ENCODE assay signal across 8 cellular contexts in the genomic region with DNA sequence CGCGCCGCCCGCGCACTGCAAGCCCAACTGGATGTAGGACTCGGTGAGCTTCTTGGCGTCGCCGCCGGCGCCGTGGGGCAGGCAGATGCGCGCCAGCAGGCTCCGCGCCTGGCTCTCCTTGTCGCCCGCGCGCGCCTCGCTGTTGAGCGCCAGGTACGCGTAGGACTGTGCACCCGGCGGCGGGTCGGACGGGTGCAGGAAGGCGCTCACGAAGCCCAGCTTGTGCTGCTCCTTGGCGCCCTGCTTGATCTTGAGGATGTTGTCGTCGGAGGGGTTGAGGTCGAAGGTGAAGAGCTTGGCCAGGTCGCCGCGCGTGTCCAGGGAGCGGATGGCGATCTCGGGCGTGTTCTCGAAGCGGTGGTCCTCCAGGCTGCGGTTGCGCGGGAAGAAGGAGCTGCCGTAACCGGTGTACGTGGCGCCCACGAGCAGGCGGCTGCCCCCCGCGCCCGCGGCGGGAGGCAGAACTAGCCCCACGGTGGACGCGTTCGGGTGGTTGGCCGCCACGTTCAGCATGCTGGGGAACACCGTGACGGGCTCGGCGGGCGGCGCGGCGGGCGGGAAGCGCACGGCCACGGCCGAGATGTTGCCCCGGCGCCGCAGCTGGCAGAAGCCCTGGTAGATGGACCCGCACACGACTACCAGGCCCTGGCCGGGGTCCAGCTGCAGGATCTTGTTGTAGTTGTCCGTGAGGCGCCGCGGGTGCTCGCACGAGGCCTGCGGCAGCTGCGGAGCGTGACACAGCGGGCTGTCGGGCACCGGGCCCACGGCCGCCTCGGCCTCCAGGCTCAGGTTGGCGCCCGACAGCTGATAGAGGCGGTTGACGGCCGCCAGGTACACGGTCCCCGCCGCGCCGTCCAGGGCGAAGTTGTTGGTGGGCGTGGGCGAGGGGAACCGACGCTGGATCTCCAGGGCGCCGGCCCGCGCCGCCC. TPM values are rescaled to one million over a fixed set of nuclear protein-coding genes. Genes with fewer than 3 reads are reported as not detected.
DNase-seq lines count a peak whose midpoint lies in the region; ATAC-seq, FAIRE-seq and TF ChIP-seq lines count a peak whose summit lies in the region.

No MANE protein-coding gene starts in this region.

- no peaks in the 10 kb centered on the region for H4K20me1 ChIP-seq in GM12878 (ENCODE audit: control insufficient read depth, insufficient read depth)

- peaks cover 8% of the 10 kb centered on the region for H3K27me3 ChIP-seq in BE2C
- peaks cover 8 to 12% of the 10 kb centered on the region in 2 experiments; a peak in 3 of 4 replicates for H3K27me3 ChIP-seq in GM12878 (replicated peaks in 1 of 2; ENCODE audit: control insufficient read depth in 2 of 2, insufficient read depth in 2 of 2, low read length in 1 of 2)
- peaks cover 23% of the 10 kb centered on the region for H3K27me3 ChIP-seq in iPS-15b (ENCODE audit: control insufficient read depth, insufficient read depth, low read length)
- peaks cover 3 to 6% of the 10 kb centered on the region in 2 donors for H3K27me3 ChIP-seq in small intestine (ENCODE audit: control insufficient read depth in 2 of 2, insufficient read depth in 2 of 2, low read length in 2 of 2)

- in situ Hi-C loops in GM12878 (cut with MboI) = no loop called here

- peaks cover 4% of the 10 kb centered on the region; the same call in 1 of the 2 replicates for H3K4me1 ChIP-seq in BE2C
- no peaks in the 10 kb centered on the region for H3K4me1 ChIP-seq in GM12878 (ENCODE audit: control insufficient read depth, insufficient read depth, low read length)
- peaks cover 17% of the 10 kb centered on the region for H3K4me1 ChIP-seq in iPS-15b (ENCODE audit: control insufficient read depth, insufficient read depth, low read length)
- no peaks in the 10 kb centered on the region for H3K4me1 ChIP-seq in small intestine (ENCODE audit: control insufficient read depth in 2 of 2, insufficient read depth in 1 of 2, low read depth in 1 of 2, low read length in 1 of 2)

- no peak for TF ChIP-seq RAD21 in GM12878 (IDR thresholded peaks at IDR 0.05; ENCODE audit: insufficient read depth, low read depth, low read length)

- ATAC-seq in SK-N-SH treated with all-trans-retinoic acid at 6 μM for 48 hours (peak; percentile 27), GM12878 (peak; percentile 49), HG02610 (IDR thresholded peaks at IDR 0.05; ENCODE audit: unreplicated experiment) (no peak), GM21737 (IDR thresholded peaks at IDR 0.05; ENCODE audit: unreplicated experiment) (no peak)

- TF ChIP-seq CTCF in BE2C (IDR thresholded peaks at IDR 0.05; ENCODE audit: low read depth, low read length) (no peak), GM12878 (IDR thresholded peaks at IDR 0.05 in 2 of 3, conservative IDR thresholded peaks at IDR 0.05 in 1 of 3; ENCODE audit: control insufficient read depth in 2 of 3, extremely low read depth in 1 of 3, insufficient read depth in 1 of 3, low read depth in 3 of 3, low read length in 3 of 3) (no peak)

- no peak for TF ChIP-seq POLR2A in GM12878 (IDR thresholded peaks at IDR 0.05; ENCODE audit: low read depth, low read length)

- H3K36me3 ChIP-seq in BE2C (no peaks in the 10 kb centered on the region), GM12878 (ENCODE audit: control insufficient read depth in 2 of 2, insufficient read depth in 2 of 2, low read length in 1 of 2) (no peaks in the 10 kb centered on the region), iPS-15b (ENCODE audit: control insufficient read depth, insufficient read depth, low read length) (no peaks in the 10 kb centered on the region), small intestine (ENCODE audit: control insufficient read depth in 2 of 2, insufficient read depth in 2 of 2, low read length in 2 of 2) (no peaks in the 10 kb centered on the region)

- H2AFZ ChIP-seq in GM12878 (ENCODE audit: control insufficient read depth, low read depth, low read length) = no peak overlapping the region

- no TSS peak for BruUV-seq in GM12878 (replicated peaks; lab: Mats Ljungman, UMichigan)

- RAD21 ChIA-PET in GM12878 (lab: Charles Lee; ENCODE audit: unreplicated experiment) = no interaction called here

- no peak for TF ChIP-seq EP300 in GM12878 (IDR thresholded peaks at IDR 0.05; ENCODE audit: borderline replicate concordance in 1 of 2, control insufficient read depth in 1 of 2, low read depth in 2 of 2, low read length in 2 of 2)

- POLR2A ChIA-PET in GM12878 (lab: Charles Lee) = no interaction called here

- no peaks in the 10 kb centered on the region for H3K79me2 ChIP-seq in GM12878 (ENCODE audit: control insufficient read depth, insufficient read depth, low read length)

- H3K9me3 ChIP-seq in BE2C (no peaks in the 10 kb centered on the region), GM12878 (replicated peaks; ENCODE audit: control insufficient read depth, insufficient read depth, low read length) (no peaks in the 10 kb centered on the region), iPS-15b (ENCODE audit: control insufficient read depth, insufficient read depth, low read length) (no peaks in the 10 kb centered on the region), small intestine (ENCODE audit: control insufficient read depth, low read depth) (no peaks in the 10 kb centered on the region)

- H3K4me3 ChIP-seq in BE2C (ENCODE audit: low read depth, low read length) = peak overlapping the region; percentile 64
- H3K4me3 ChIP-seq in GM12878 = no peak overlapping the region; the same call in 1 of the 2 replicates
- peak overlapping the region; percentile 72 for H3K4me3 ChIP-seq in iPS-15b (ENCODE audit: low read depth, low read length)
- H3K4me3 ChIP-seq in small intestine (ENCODE audit: low read depth in 1 of 2, low read length in 2 of 2) = peak overlapping the region; percentile 40 to 61

- DNase-seq in BE2C (peak; percentile 76), HK-2 (ENCODE audit: unreplicated experiment) (peak; percentile 72), GM12878 (ENCODE audit: low read depth, low spot score) (no peak), small intestine (peak; percentile 16)

- H3K27ac ChIP-seq in GM12878 (ENCODE audit: control insufficient read depth, insufficient read depth) = no peak overlapping the region
- H3K27ac ChIP-seq in small intestine (ENCODE audit: low read depth in 1 of 2, low read length in 1 of 2) = peak overlapping the region; percentile 33 to 74

- intact Hi-C loops in GM12878 (cut with micrococcal nuclease; ENCODE audit: unreplicated experiment) = no loop called here

- H3K4me2 ChIP-seq in GM12878 (ENCODE audit: control insufficient read depth, insufficient read depth) = peak overlapping the region; percentile 54

- H3K9ac ChIP-seq in GM12878 (ENCODE audit: control insufficient read depth, insufficient read depth, low read length) (no peak overlapping the region), iPS-15b (ENCODE audit: low read depth, low read length) (peak overlapping the region; percentile 47)

- FAIRE-seq in GM12878 (lab: Jason Lieb, UNC) = no peak
- FAIRE-seq in small intestine (lab: Jason Lieb, UNC) = no peak

- SMC1A ChIA-PET in GM12878 (lab: Charles Lee; ENCODE audit: uncharacterized antibody, unreplicated experiment) = no interaction called here

- WGBS in GM12878 (ENCODE audit: insufficient coverage, insufficient replicate concordance, low lambda C conversion rate, missing lambda C conversion rate) = 6% methylated on average over 76 of the region's 120 CpGs
- WGBS in small intestine, 3 donors = 1 to 2% (median 1%) methylated on average over 86 to 120 of the region's 120 CpGs

- CTCF ChIA-PET in GM12878 (lab: Yijun Ruan, JAX) = interaction anchor here (0.9 kb wide), 1 partner anchor 116 kb away, joined by 3 read pairs; no protein-coding TSS in a partner anchor

TF ChIP-seq in SK-N-SH treated with all-trans-retinoic acid at 6 μM for 48 hours, 23 proteins besides CTCF, POLR2A, EP300 and RAD21 (continues in another document):
- TF ChIP-seq RARB (CRISPR knock-in tag; IDR thresholded peaks at IDR 0.05) = no peak
- TF ChIP-seq PPARA (CRISPR knock-in tag; IDR thresholded peaks at IDR 0.05; ENCODE audit: borderline replicate concordance) = no peak
- TF ChIP-seq CSDC2 (CRISPR knock-in tag; IDR thresholded peaks at IDR 0.05) = no peak
- TF ChIP-seq GLIS3 (CRISPR knock-in tag; IDR thresholded peaks at IDR 0.05) = no peak
- no peak for TF ChIP-seq ZC3H10 (CRISPR knock-in tag; IDR thresholded peaks at IDR 0.05)

TF ChIP-seq in GM12878, 131 proteins besides CTCF, POLR2A, EP300 and RAD21 (continues in another document):
- no peak for TF ChIP-seq KLF5 (IDR thresholded peaks at IDR 0.05; ENCODE audit: partially characterized antibody)

RNA-seq across cellular contexts. Expression of a gene that starts 0.6 kb away (rescaled TPM):
- 227 TPM for polyA plus RNA-seq in BE2C (2012; ENCODE audit: insufficient read depth, insufficient read length, low read depth)
- 1.1 and 1.7 TPM in 2 replicates for total RNA-seq in GM12878 (2013; cell fraction: nucleolus; rRNA removed)
- total RNA-seq in GM12878 (2014; rRNA removed) (0.16 TPM in 1 of 2 replicates, not detected in the other), GM12878 (2014; rRNA removed; fragmentation: Illumina TruSeq; extraction: Trizol) (not detected in 2 replicates), GM12878 (2021) (0.66 and 2.3 TPM in 2 replicates)
- polyA plus RNA-seq in GM12878 (2011; ENCODE audit: low read depth) = 0.49 TPM
- polyA plus RNA-seq in GM12878 (2011; rRNA removed) (0.01 TPM in 1 of 2 replicates, not detected in the other), GM12878 (2014; fragmentation: Illumina TruSeq; extraction: Trizol) (not detected in 2 replicates), GM12878 (2014; fragmentation: Nextera tagmentation; extraction: Ambion mirVana) (not detected), GM12878 (2014; rRNA removed) (0.08 and 0.72 TPM in 2 replicates), GM12878 (2016; fragmentation: Nextera tagmentation; extraction: Ambion mirVana) (not detected), small intestine (10 to 100 TPM in 1 of 3 donors, 1 to 10 TPM in 2; 3.4 to 54.7 (median 7.0) TPM)
- 0.04 TPM in 1 of 2 replicates, not detected in the other for polyA plus RNA-seq in GM12878 (2011; cell fraction: cytosol; rRNA removed)
- 0.45 and 0.51 TPM in 2 replicates for polyA plus RNA-seq in GM12878 (2011; cell fraction: nucleus; rRNA removed)
- polyA plus RNA-seq in GM12878 (2012) = 0.29 and 0.51 TPM in 2 replicates
- 0.44 and 0.46 TPM in 2 replicates for polyA minus RNA-seq in GM12878 (2011; rRNA and poly(A)+ RNA removed)
- polyA minus RNA-seq in GM12878 (2011; cell fraction: cytosol; rRNA and poly(A)+ RNA removed) = not detected in 2 replicates
- polyA minus RNA-seq in GM12878 (2011; cell fraction: nucleus; rRNA and poly(A)+ RNA removed) = not detected in 2 replicates

Comparison
In these comparisons a context has a peak if more than half of its experiments do, and no peak if none do; other contexts are left out.
1. ATAC-seq: peak in SK-N-SH treated with all-trans-retinoic acid at 6 μM for 48 hours (single experiment) and GM12878 (single experiment); none in HG02610 (single experiment) and GM21737 (single experiment).